Comparison of ENCODE assay signal across 20 cellular contexts in the genomic region with DNA sequence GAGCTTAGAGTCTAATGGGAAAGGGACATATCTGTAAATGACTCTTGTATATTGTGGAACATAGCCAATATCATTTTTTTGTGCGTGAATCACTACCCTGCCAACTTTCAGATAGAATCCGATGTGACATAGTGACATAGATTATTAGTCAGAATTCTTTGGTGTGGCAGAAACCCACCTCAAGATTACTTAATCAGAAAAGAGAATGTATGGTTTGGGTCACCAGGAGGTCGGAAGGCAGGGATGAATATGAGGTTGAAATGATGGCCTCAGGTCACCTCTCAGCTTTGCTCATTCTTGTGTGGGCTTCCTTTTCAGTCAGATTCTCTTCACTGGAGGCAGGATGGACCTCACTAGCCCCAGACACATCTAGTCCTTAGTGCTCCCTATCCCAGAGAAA. TPM values are rescaled to one million over a fixed set of nuclear protein-coding genes. Genes with fewer than 3 reads are reported as not detected.
A peak's percentile ranks its signal among the peaks of the same experiment; 100 is the strongest.
DNase-seq lines count a peak whose midpoint lies in the region; ATAC-seq and TF ChIP-seq lines count a peak whose summit lies in the region.
"Had no signal": no experiment of that assay in that cellular context is flagged by ENCODE, and none has a peak within 500 bp of the region (broad histone marks: within the 10 kb centered on the region; RNA-seq: fewer than 3 reads in every experiment).

No MANE protein-coding gene starts in this region.

- POLR2A ChIA-PET in Caco-2 (lab: Charles Lee): no interaction called here

- no peaks in the 10 kb centered on the region for H3K27me3 Mint-ChIP-seq in dendritic cell treated with granulocyte-macrophage colony-stimulating factor and Interleukin-4, amounts not matched to agents 40 ng/mL and 50 ng/mL, for 4 days
- H3K27me3 Mint-ChIP-seq in type B pancreatic cell: no peaks in the 10 kb centered on the region
- no peaks in the 10 kb centered on the region for H3K27me3 Mint-ChIP-seq in Caco-2 (ENCODE audit: insufficient read depth, unreplicated experiment)
- H3K27me3 Mint-ChIP-seq: activated CD8-positive, alpha-beta memory T cell treated with anti-CD3 and anti-CD28 coated beads, Interleukin-2, amount 10 ng/mL, durations not matched to agents 7 days and 5 days had no signal

- peaks cover 27% of the 10 kb centered on the region for H3K4me1 ChIP-seq in RWPE2 (ENCODE audit: insufficient read depth, poor library complexity, severe bottlenecking)
- no peaks in the 10 kb centered on the region; the same call in 1 of the 2 replicates for H3K4me1 ChIP-seq in Caco-2
- H3K4me1 ChIP-seq: suprapubic skin had no signal

- peak overlapping the region; percentile 43 for H3K27ac Mint-ChIP-seq in dendritic cell treated with granulocyte-macrophage colony-stimulating factor and Interleukin-4, amounts not matched to agents 40 ng/mL and 50 ng/mL, for 4 days
- H3K27ac Mint-ChIP-seq in type B pancreatic cell (no peak overlapping the region), Caco-2 (ENCODE audit: unreplicated experiment) (no peak overlapping the region)
- H3K27ac Mint-ChIP-seq: activated CD8-positive, alpha-beta memory T cell treated with anti-CD3 and anti-CD28 coated beads, Interleukin-2, amount 10 ng/mL, durations not matched to agents 7 days and 5 days had no signal

- no peaks in the 10 kb centered on the region for H3K9me3 Mint-ChIP-seq in dendritic cell treated with granulocyte-macrophage colony-stimulating factor and Interleukin-4, amounts not matched to agents 40 ng/mL and 50 ng/mL, for 4 days
- H3K9me3 Mint-ChIP-seq in type B pancreatic cell: no peaks in the 10 kb centered on the region
- no peaks in the 10 kb centered on the region for H3K9me3 Mint-ChIP-seq in Caco-2 (ENCODE audit: unreplicated experiment)

- no peak for ATAC-seq in RWPE2 (ENCODE audit: low read depth)
- ATAC-seq: activated CD8-positive, alpha-beta memory T cell treated with anti-CD3 and anti-CD28 coated beads, Interleukin-2, amount 10 ng/mL, durations not matched to agents 7 days and 5 days; lower lobe of right lung had no signal

- intact Hi-C loops in dendritic cell treated with granulocyte-macrophage colony-stimulating factor and Interleukin-4, amounts not matched to agents 40 ng/mL and 50 ng/mL, for 4 days (cut with micrococcal nuclease): no loop called here
- intact Hi-C loops in Caco-2 (cut with micrococcal nuclease; ENCODE audit: unreplicated experiment): no loop called here

- no peak overlapping the region for H3K4me3 Mint-ChIP-seq in dendritic cell treated with granulocyte-macrophage colony-stimulating factor and Interleukin-4, amounts not matched to agents 40 ng/mL and 50 ng/mL, for 4 days
- H3K4me3 Mint-ChIP-seq in type B pancreatic cell: no peak overlapping the region
- no peak overlapping the region for H3K4me3 Mint-ChIP-seq in Caco-2 (ENCODE audit: unreplicated experiment)
- H3K4me3 Mint-ChIP-seq: activated CD8-positive, alpha-beta memory T cell treated with anti-CD3 and anti-CD28 coated beads, Interleukin-2, amount 10 ng/mL, durations not matched to agents 7 days and 5 days had no signal

- no TSS peak for BruUV-seq in Caco-2 (replicated peaks; lab: Mats Ljungman, UMichigan)

- H3K36me3 Mint-ChIP-seq in dendritic cell treated with granulocyte-macrophage colony-stimulating factor and Interleukin-4, amounts not matched to agents 40 ng/mL and 50 ng/mL, for 4 days (ENCODE audit: low read depth): peaks cover 58% of the 10 kb centered on the region
- no peaks in the 10 kb centered on the region for H3K36me3 Mint-ChIP-seq in type B pancreatic cell
- peaks cover 26% of the 10 kb centered on the region for H3K36me3 Mint-ChIP-seq in Caco-2 (ENCODE audit: insufficient read depth, unreplicated experiment)

- H3K9me3 ChIP-seq in RWPE2 (ENCODE audit: severe bottlenecking) (no peaks in the 10 kb centered on the region), Caco-2 (no peaks in the 10 kb centered on the region)
- H3K9me3 ChIP-seq: lower lobe of right lung, suprapubic skin had no signal

- H3K27me3 ChIP-seq in RWPE2 (ENCODE audit: insufficient read depth, poor library complexity, severe bottlenecking) (no peaks in the 10 kb centered on the region), Caco-2 (replicated peaks; ENCODE audit: control insufficient read depth, insufficient read depth, low read length) (no peaks in the 10 kb centered on the region)
- H3K27me3 ChIP-seq: hepatocyte, suprapubic skin had no signal

- H3K36me3 ChIP-seq in RWPE2 (ENCODE audit: low read depth) (peaks cover 44% of the 10 kb centered on the region), Caco-2 (ENCODE audit: control insufficient read depth, insufficient read depth, low read length) (no peaks in the 10 kb centered on the region)
- H3K36me3 ChIP-seq: suprapubic skin had no signal

- DNase-seq in stimulated activated CD4-positive, alpha-beta T cell treated with anti-CD3 and anti-CD28 coated beads, Interleukin-1b, Interleukin-23, amount 100 ng/mL, for 48 hours: peak; percentile 14
- no peak for DNase-seq in stimulated activated CD4-positive, alpha-beta T cell treated with anti-CD3 and anti-CD28 coated beads, Interleukin-4, amount 100 ng/mL, for 1 hour
- DNase-seq in RWPE2 (ENCODE audit: low spot score) (no peak), type B pancreatic cell (ENCODE audit: extremely low spot score, unreplicated experiment) (no peak), Caco-2 (no peak), substantia nigra (lab: John Stamatoyannopoulos, UW) (no peak)
- DNase-seq: activated CD8-positive, alpha-beta memory T cell treated with anti-CD3 and anti-CD28 coated beads, Interleukin-2, amount 10 ng/mL, durations not matched to agents 7 days and 5 days; activated gamma-delta T cell treated with Interleukin-2 at 50 U/mL for 16 hours; anterior cingulate cortex; DMS79; KG1; lower lobe of right lung; NCI-H1105; NCI-H2081 treated with DMSO at 0.1 percent for 48 hours; SHP77; small intestine had no signal

- CTCF ChIA-PET in Caco-2 (lab: Charles Lee): no interaction called here

- TF ChIP-seq CTCF in RWPE2 (IDR thresholded peaks at IDR 0.05; ENCODE audit: poor library complexity, severe bottlenecking) (no peak), type B pancreatic cell (conservative IDR thresholded peaks at IDR 0.05) (no peak), Caco-2 (IDR thresholded peaks at IDR 0.05; ENCODE audit: insufficient read depth in 1 of 2, low read depth in 1 of 2, low read length in 1 of 2, severe bottlenecking in 1 of 2, unreplicated experiment in 1 of 2) (no peak)

- H3K4me3 ChIP-seq in RWPE2 (ENCODE audit: severe bottlenecking) (no peak overlapping the region), Caco-2 (ENCODE audit: low read depth, low read length) (no peak overlapping the region)
- H3K4me3 ChIP-seq: hepatocyte, lower lobe of right lung, suprapubic skin had no signal

- H3K4me1 Mint-ChIP-seq in dendritic cell treated with granulocyte-macrophage colony-stimulating factor and Interleukin-4, amounts not matched to agents 40 ng/mL and 50 ng/mL, for 4 days (ENCODE audit: low read depth): peaks cover 42% of the 10 kb centered on the region
- no peaks in the 10 kb centered on the region for H3K4me1 Mint-ChIP-seq in type B pancreatic cell (ENCODE audit: unreplicated experiment)
- H3K4me1 Mint-ChIP-seq in Caco-2 (ENCODE audit: low read depth, unreplicated experiment): peaks cover 10% of the 10 kb centered on the region

- peak overlapping the region; percentile 13 for H3K27ac ChIP-seq in RWPE2 (ENCODE audit: poor library complexity, severe bottlenecking)
- no peak overlapping the region for H3K27ac ChIP-seq in substantia nigra (ENCODE audit: low read depth, low read length, poor library complexity, severe bottlenecking)
- H3K27ac ChIP-seq: hepatocyte, lower lobe of right lung, suprapubic skin, VCaP had no signal

RNA-seq across cellular contexts. Expression of a gene that starts 41.4 kb away (rescaled TPM):
- 25.3 and 27.8 TPM in 2 replicates for total RNA-seq in type B pancreatic cell (ENCODE audit: low replicate concordance)
- 28.1 and 31.4 TPM in 2 replicates for total RNA-seq in Caco-2 (2022)

RNA-seq across cellular contexts. Expression of a gene that starts 48.4 kb away (rescaled TPM):
- total RNA-seq in type B pancreatic cell (ENCODE audit: low replicate concordance): 2,930 and 3,234 TPM in 2 replicates
- total RNA-seq in Caco-2 (2022): 3,043 and 3,102 TPM in 2 replicates

RNA-seq across cellular contexts. Expression of a gene that starts 48.9 kb away (rescaled TPM):
- 15.0 and 23.2 TPM in 2 replicates for total RNA-seq in type B pancreatic cell (ENCODE audit: low replicate concordance)
- total RNA-seq in Caco-2 (2022): 21.6 and 28.1 TPM in 2 replicates
